In the genomic region with DNA sequence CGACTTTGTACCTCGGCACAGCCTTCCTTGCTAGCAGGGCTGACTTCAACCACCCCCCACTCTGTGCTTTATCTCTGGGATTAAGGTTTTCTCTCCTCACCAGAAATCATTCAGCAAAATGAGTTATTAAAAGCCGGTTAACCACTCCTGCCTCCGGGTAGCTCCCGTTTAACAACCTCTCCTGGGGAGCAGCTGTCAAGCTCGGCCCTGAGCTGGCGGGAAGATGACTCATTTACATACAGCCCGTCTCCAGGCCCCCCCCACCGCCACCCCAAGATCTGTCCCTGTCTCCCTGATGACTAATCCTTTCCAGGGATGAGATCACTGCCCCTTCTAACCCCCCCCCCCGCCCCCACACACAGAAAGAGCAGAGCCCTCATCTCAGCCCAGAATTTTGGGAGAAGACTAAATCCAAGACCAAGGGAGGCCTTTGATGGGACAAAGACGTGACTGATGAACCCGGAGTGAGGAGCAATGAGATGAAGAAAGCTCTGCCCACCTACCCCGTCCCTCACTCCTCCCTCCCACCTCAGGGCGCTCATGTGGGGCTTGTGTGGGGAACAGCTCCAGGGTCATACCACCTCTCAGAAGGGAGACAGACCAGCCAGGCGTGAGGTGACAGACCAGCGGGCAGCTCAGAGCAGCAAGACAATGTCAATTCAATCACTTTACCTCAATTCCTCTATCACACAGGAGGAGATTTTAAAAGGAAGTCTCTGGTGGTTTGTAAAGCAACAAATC, we compare ENCODE assay signal across 10 cellular contexts. TPM values are rescaled to one million over a fixed set of nuclear protein-coding genes. Genes with fewer than 3 reads are reported as not detected.
A peak's percentile ranks its signal among the peaks of the same experiment; 100 is the strongest.
DNase-seq lines count a peak whose midpoint lies in the region; ATAC-seq, FAIRE-seq and TF ChIP-seq lines count a peak whose summit lies in the region.
"Had no signal": no experiment of that assay in that cellular context is flagged by ENCODE, and none has a peak within 500 bp of the region (broad histone marks: within the 10 kb centered on the region; RNA-seq: fewer than 3 reads in every experiment).

No MANE protein-coding gene starts in this region.

- H3K4me3 ChIP-seq in A673 (ENCODE audit: low read depth, low read length, poor library complexity, severe bottlenecking) (no peak overlapping the region), GM23338 (no peak overlapping the region), fibroblast of villous mesenchyme (ENCODE audit: low read depth, low read length) (no peak overlapping the region)

- no peaks in the 10 kb centered on the region for H3K27me3 Mint-ChIP-seq in GM23338 (ENCODE audit: insufficient read depth, low read depth, poor library complexity)

- POLR2A ChIA-PET in A673 (lab: Charles Lee; ENCODE audit: low non-redundant PET), result no interaction called here

- no peak for TF ChIP-seq POLR2A in GM12892 (IDR thresholded peaks at IDR 0.05; ENCODE audit: low read depth, low read length)

- H3K36me3 ChIP-seq in A673 (ENCODE audit: insufficient read depth, low read length, poor library complexity, severe bottlenecking) (no peaks in the 10 kb centered on the region), GM23338 (ENCODE audit: insufficient read depth) (no peaks in the 10 kb centered on the region)

- DNase-seq in A673 (ENCODE audit: low spot score) (peak; percentile 82), GM23338 (ENCODE audit: low spot score) (no peak), RCC 7860 (ENCODE audit: low spot score) (peak; percentile 84), fibroblast of villous mesenchyme (ENCODE audit: low read depth) (peak; percentile 74), inferior parietal cortex (ENCODE audit: extremely low spot score) (no peak), superior temporal gyrus (ENCODE audit: extremely low spot score) (no peak), GM12892 (ENCODE audit: insufficient read length) (no peak)

- no peak overlapping the region for H2AFZ ChIP-seq in GM23338

- no peaks in the 10 kb centered on the region for H3K9me3 ChIP-seq in A673 (ENCODE audit: low read depth, low read length, poor library complexity, severe bottlenecking)

- CTCF ChIA-PET in A673 (lab: Charles Lee), result no interaction called here

- H3F3A ChIP-seq in GM23338 (replicated peaks; ENCODE audit: low read depth), result no peaks in the 10 kb centered on the region

- H3K4me1 ChIP-seq in A673 (ENCODE audit: insufficient read depth, low read length, poor library complexity, severe bottlenecking), result peaks cover 15% of the 10 kb centered on the region
- H3K4me1 ChIP-seq in GM23338 (ENCODE audit: insufficient read depth), result no peaks in the 10 kb centered on the region; the same call in 1 of the 2 replicates

- H3K4me1 Mint-ChIP-seq in GM23338, result peaks cover 19% of the 10 kb centered on the region

- H3K4me3 Mint-ChIP-seq in GM23338, result no peak overlapping the region

- H3K27ac ChIP-seq in A673 (ENCODE audit: low read depth, low read length, poor library complexity, severe bottlenecking) (no peak overlapping the region), GM23338 (ENCODE audit: low read depth) (no peak overlapping the region)

- TF ChIP-seq CTCF in A673 (conservative IDR thresholded peaks at IDR 0.05; ENCODE audit: low read depth, low read length) (no peak), GM23338 (conservative IDR thresholded peaks at IDR 0.05; ENCODE audit: low read depth in 2 of 2) (no peak), fibroblast of villous mesenchyme (IDR thresholded peaks at IDR 0.05; ENCODE audit: insufficient read depth, low read depth, low read length) (no peak)

- FAIRE-seq in RCC 7860 (lab: Jason Lieb, UNC), result peak; percentile 76
- FAIRE-seq in GM12892 (lab: Jason Lieb, UNC), result no peak

- BruUV-seq in A673 (replicated peaks; lab: Mats Ljungman, UMichigan), result no TSS peak

- no peaks in the 10 kb centered on the region; the same call in 1 of the 2 replicates for H4K20me1 ChIP-seq in GM23338 (replicated peaks; ENCODE audit: insufficient read depth)

- intact Hi-C loops in A673 (cut with micrococcal nuclease; ENCODE audit: unreplicated experiment), result no loop called here

- no peaks in the 10 kb centered on the region; the same call in 2 of the 3 replicates for H3K36me3 Mint-ChIP-seq in GM23338 (ENCODE audit: low read depth)

- H3K9me3 Mint-ChIP-seq in GM23338, result no peaks in the 10 kb centered on the region

- no peaks in the 10 kb centered on the region for H3K27me3 ChIP-seq in A673 (replicated peaks; ENCODE audit: insufficient read depth, low read depth, low read length, poor library complexity)
- no peaks in the 10 kb centered on the region for H3K27me3 ChIP-seq in GM23338 (ENCODE audit: insufficient read depth)

- H3K27ac Mint-ChIP-seq in GM23338, result no peak overlapping the region

- H3K9me2 ChIP-seq in GM23338 (ENCODE audit: insufficient read depth), result no peaks in the 10 kb centered on the region

- no peaks in the 10 kb centered on the region for H3K79me2 ChIP-seq in GM23338 (replicated peaks; ENCODE audit: insufficient read depth)

- H3K4me2 ChIP-seq in GM23338, result no peak overlapping the region

- peak; percentile 56 for ATAC-seq in GM23338
- no peak for ATAC-seq in GM21786 (IDR thresholded peaks at IDR 0.05; ENCODE audit: unreplicated experiment)

TF ChIP-seq in GM23338, 12 proteins besides CTCF, POLR2A, EP300 and RAD21 (continues in another document):
- TF ChIP-seq REST (IDR thresholded peaks at IDR 0.05; ENCODE audit: unreplicated experiment) (no peak), CREB1 (CRISPR knock-in tag; IDR thresholded peaks at IDR 0.05; ENCODE audit: low read depth) (no peak)

RNA-seq across cellular contexts. Expression of gene KCNK12, which starts 36.4 kb away (rescaled TPM):
- total RNA-seq in A673 (2021) (not detected in 2 replicates), fibroblast of villous mesenchyme (not detected in 2 replicates)
- total RNA-seq in GM23338 (2014; rRNA removed; shearing (Covaris generic)), result 17.3 and 17.5 TPM in 2 replicates
- 6.6 and 7.1 TPM in 2 replicates for polyA plus RNA-seq in GM23338 (2016; fragmentation: Nextera tagmentation; extraction: Ambion mirVana)
- polyA plus RNA-seq in GM12892 (2012; ENCODE audit: missing spikeins), result 0.13 TPM
- total RNA-seq: HT-29, right cardiac atrium had no signal

Comparison
In these comparisons a context has a peak if more than half of its experiments do, and no peak if none do; other contexts are left out.
1. DNase-seq: peak in A673 (single experiment), RCC 7860 (single experiment) and fibroblast of villous mesenchyme (single experiment); none in GM23338 (single experiment), inferior parietal cortex (single experiment), superior temporal gyrus (single experiment) and GM12892 (single experiment).
2. RNA of gene KCNK12, which starts 36.4 kb away (total RNA-seq): 17.3 to 17.5 TPM in GM23338; not detected in A673 and not detected in fibroblast of villous mesenchyme; every median in the first group is over 10 times any median in the second.